ENCODE assay signal across 8 cellular contexts in the genomic region with DNA sequence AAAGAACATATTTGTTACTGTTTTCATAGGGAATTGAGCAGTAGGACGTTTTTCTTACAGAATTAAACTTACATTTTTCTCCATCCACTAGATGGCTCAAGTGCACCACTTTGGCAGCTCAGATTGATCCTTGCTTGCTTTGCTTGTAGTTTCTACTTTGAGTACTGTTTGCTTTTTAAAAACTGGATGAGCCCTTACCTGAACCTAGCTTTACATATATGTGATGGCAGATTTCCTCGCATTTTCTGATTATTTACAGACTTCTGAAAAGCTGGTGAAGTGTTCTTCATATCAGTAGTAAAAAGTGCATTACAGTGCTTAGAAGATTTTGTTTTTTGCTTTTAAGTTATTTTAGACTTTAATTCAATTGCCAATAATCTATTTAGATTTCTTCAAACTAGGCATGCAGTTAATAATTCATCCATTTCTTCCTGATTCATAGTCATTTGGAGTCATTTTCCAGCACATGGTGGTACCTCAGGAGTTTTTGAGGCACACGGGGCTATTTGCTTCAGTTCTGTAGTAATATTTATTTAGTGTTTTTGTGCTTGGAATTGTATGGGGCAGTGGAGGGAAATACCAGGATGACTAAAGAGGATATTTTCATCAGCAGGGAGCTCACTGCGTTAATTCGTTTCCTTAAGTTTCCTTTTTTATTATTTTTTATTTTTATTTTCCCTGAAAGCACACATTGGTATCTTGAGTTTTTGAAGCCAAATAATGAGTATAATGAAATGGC. TPM values are rescaled to one million over a fixed set of nuclear protein-coding genes. Genes with fewer than 3 reads are reported as not detected.
DNase-seq lines count a peak whose midpoint lies in the region; ATAC-seq, FAIRE-seq and TF ChIP-seq lines count a peak whose summit lies in the region.

No MANE protein-coding gene starts in this region.

- FAIRE-seq in GM19239 (lab: Jason Lieb, UNC): peak; percentile 93

- peaks cover 18 to 35% (median 24%) of the 10 kb centered on the region in 4 donors for H3K4me1 Mint-ChIP-seq in CD4-positive, CD25-positive, alpha-beta regulatory T cell
- H3K4me1 Mint-ChIP-seq in activated CD4-positive, alpha-beta memory T cell treated with anti-CD3 and anti-CD28 coated beads, Interleukin-2, amount 10 ng/mL, durations not matched to agents 7 days and 5 days: peaks cover 5% of the 10 kb centered on the region

- TF ChIP-seq POLR2A in GM18505 (IDR thresholded peaks at IDR 0.05; ENCODE audit: borderline replicate concordance, extremely low read depth, insufficient read depth, insufficient read length): no peak

- no peaks in the 10 kb centered on the region for H3K36me3 Mint-ChIP-seq in CD4-positive, CD25-positive, alpha-beta regulatory T cell
- H3K36me3 Mint-ChIP-seq in activated CD4-positive, alpha-beta memory T cell treated with anti-CD3 and anti-CD28 coated beads, Interleukin-2, amount 10 ng/mL, durations not matched to agents 7 days and 5 days (ENCODE audit: low read depth): no peaks in the 10 kb centered on the region

- H3K4me2 ChIP-seq in trophoblast cell (ENCODE audit: low read length): no peak overlapping the region

- no peak overlapping the region for H2BK12ac ChIP-seq in trophoblast cell (ENCODE audit: low read length)

- no peak overlapping the region for H4K8ac ChIP-seq in trophoblast cell (ENCODE audit: low read depth, low read length)

- no peaks in the 10 kb centered on the region for H3K9me3 ChIP-seq in CD4-positive, CD25-positive, alpha-beta regulatory T cell (ENCODE audit: control insufficient read depth in 2 of 2, low read length in 2 of 2)
- no peaks in the 10 kb centered on the region for H3K9me3 ChIP-seq in trophoblast cell (ENCODE audit: insufficient read depth, low read depth, low read length)

- CTCF ChIA-PET in activated CD4-positive, alpha-beta memory T cell treated with anti-CD3 and anti-CD28 coated beads, Interleukin-2, amount 10 ng/mL, durations not matched to agents 7 days and 5 days (lab: Charles Lee): interaction anchor here (0.6 to 6.0 kb wide), 19 partner anchors 10 to 295 kb away, joined by 3 to 41 read pairs (median 3); no protein-coding TSS in a partner anchor

- H4K91ac ChIP-seq in trophoblast cell (ENCODE audit: low read depth, low read length): no peak overlapping the region

- H3K9me3 Mint-ChIP-seq in CD4-positive, CD25-positive, alpha-beta regulatory T cell: no peaks in the 10 kb centered on the region
- H3K9me3 Mint-ChIP-seq in activated CD4-positive, alpha-beta memory T cell treated with anti-CD3 and anti-CD28 coated beads, Interleukin-2, amount 10 ng/mL, durations not matched to agents 7 days and 5 days: no peaks in the 10 kb centered on the region

- no CpG with 5 or more reads among the region's 5 CpGs for WGBS in trophoblast cell (ENCODE audit: extremely low coverage, insufficient coverage, insufficient read length)

- no peak overlapping the region for H4K12ac ChIP-seq in trophoblast cell (ENCODE audit: low read depth, low read length)

- no peak overlapping the region for H3K27ac Mint-ChIP-seq in CD4-positive, CD25-positive, alpha-beta regulatory T cell
- H3K27ac Mint-ChIP-seq in activated CD4-positive, alpha-beta memory T cell treated with anti-CD3 and anti-CD28 coated beads, Interleukin-2, amount 10 ng/mL, durations not matched to agents 7 days and 5 days: no peak overlapping the region

- H3K79me2 ChIP-seq in trophoblast cell (ENCODE audit: control insufficient read depth, insufficient read depth, low read length, poor library complexity): no peaks in the 10 kb centered on the region

- H2BK5ac ChIP-seq in trophoblast cell (ENCODE audit: low read depth, low read length, poor library complexity): no peak overlapping the region

- no peak overlapping the region for H2AFZ ChIP-seq in trophoblast cell (ENCODE audit: insufficient read depth, low read length, poor library complexity)

- no peak overlapping the region for H3K27ac ChIP-seq in CD4-positive, CD25-positive, alpha-beta regulatory T cell (ENCODE audit: insufficient read depth, low read length, poor library complexity, severe bottlenecking)
- H3K27ac ChIP-seq in trophoblast cell (ENCODE audit: low read depth, low read length): no peak overlapping the region

- no peaks in the 10 kb centered on the region for H3K79me1 ChIP-seq in trophoblast cell (ENCODE audit: low read length)

- no peak overlapping the region for H3K9ac ChIP-seq in trophoblast cell (ENCODE audit: low read length)

- H3K27me3 ChIP-seq in CD4-positive, CD25-positive, alpha-beta regulatory T cell (ENCODE audit: control insufficient read depth, insufficient read depth, low read length): no peaks in the 10 kb centered on the region
- no peaks in the 10 kb centered on the region for H3K27me3 ChIP-seq in trophoblast cell (ENCODE audit: insufficient read depth, low read length)

- DNase-seq in CD4-positive, CD25-positive, alpha-beta regulatory T cell: peak in 2 of 3 donors; percentile 41 to 79
- no peak for DNase-seq in GM19239 (ENCODE audit: insufficient read length, low spot score)
- peak; percentile 41 for DNase-seq in NCI-H2227 (lab: John Stamatoyannopoulos, UW; ENCODE audit: unreplicated experiment)
- DNase-seq in activated CD4-positive, alpha-beta memory T cell treated with anti-CD3 and anti-CD28 coated beads, Interleukin-2, amount 10 ng/mL, durations not matched to agents 7 days and 5 days: peak; percentile 34
- peak; percentile 17 for DNase-seq in germinal center (ENCODE audit: low spot score)
- DNase-seq in trophoblast cell: peak; percentile 40 to 83

- H3K4me3 Mint-ChIP-seq in CD4-positive, CD25-positive, alpha-beta regulatory T cell: no peak overlapping the region
- no peak overlapping the region for H3K4me3 Mint-ChIP-seq in activated CD4-positive, alpha-beta memory T cell treated with anti-CD3 and anti-CD28 coated beads, Interleukin-2, amount 10 ng/mL, durations not matched to agents 7 days and 5 days

- no peaks in the 10 kb centered on the region for H3K4me1 ChIP-seq in CD4-positive, CD25-positive, alpha-beta regulatory T cell (ENCODE audit: control insufficient read depth, insufficient read depth, low read length, poor library complexity, severe bottlenecking)
- H3K4me1 ChIP-seq in trophoblast cell (ENCODE audit: control insufficient read depth in 1 of 2, insufficient read depth in 2 of 2, low read length in 2 of 2): no peaks in the 10 kb centered on the region

- H3K18ac ChIP-seq in trophoblast cell (ENCODE audit: low read length): no peak overlapping the region

- no peaks in the 10 kb centered on the region for H3K27me3 Mint-ChIP-seq in CD4-positive, CD25-positive, alpha-beta regulatory T cell
- H3K27me3 Mint-ChIP-seq in activated CD4-positive, alpha-beta memory T cell treated with anti-CD3 and anti-CD28 coated beads, Interleukin-2, amount 10 ng/mL, durations not matched to agents 7 days and 5 days: no peaks in the 10 kb centered on the region

- POLR2A ChIA-PET in activated CD4-positive, alpha-beta memory T cell treated with anti-CD3 and anti-CD28 coated beads, Interleukin-2, amount 10 ng/mL, durations not matched to agents 7 days and 5 days (lab: Charles Lee): no interaction called here

- no peak overlapping the region for H2BK120ac ChIP-seq in trophoblast cell (ENCODE audit: insufficient read depth, low read length, poor library complexity)

- H3K23ac ChIP-seq in trophoblast cell (ENCODE audit: low read length): no peak overlapping the region

- no peak overlapping the region for H3K4me3 ChIP-seq in CD4-positive, CD25-positive, alpha-beta regulatory T cell (ENCODE audit: low read depth, low read length)
- H3K4me3 ChIP-seq in trophoblast cell (ENCODE audit: low read depth, low read length): no peak overlapping the region

- no peak overlapping the region for H2AK5ac ChIP-seq in trophoblast cell (ENCODE audit: low read length)

- ATAC-seq in CD4-positive, CD25-positive, alpha-beta regulatory T cell (ENCODE audit: low read depth in 2 of 2): peak; percentile 37 to 43
- ATAC-seq in HG03139 (IDR thresholded peaks at IDR 0.05; ENCODE audit: unreplicated experiment): no peak
- ATAC-seq in GM18505 (IDR thresholded peaks at IDR 0.05; ENCODE audit: unreplicated experiment): no peak

- no peaks in the 10 kb centered on the region for H3K36me3 ChIP-seq in CD4-positive, CD25-positive, alpha-beta regulatory T cell (ENCODE audit: control insufficient read depth, insufficient read depth, low read length)
- H3K36me3 ChIP-seq in trophoblast cell (ENCODE audit: control insufficient read depth in 1 of 2, insufficient read depth in 2 of 2, low read length in 2 of 2): no peaks in the 10 kb centered on the region

- no peak overlapping the region for H3K14ac ChIP-seq in trophoblast cell (ENCODE audit: low read length)

- no peak overlapping the region for H3K4ac ChIP-seq in trophoblast cell (ENCODE audit: low read depth, low read length)

RNA-seq across cellular contexts. Expression of a gene that starts 57.3 kb away (rescaled TPM):
- total RNA-seq in CD4-positive, CD25-positive, alpha-beta regulatory T cell: 34.5 TPM
- 10 to 100 TPM; 19.8 to 26.1 (median 22.7) TPM for polyA plus RNA-seq in CD4-positive, CD25-positive, alpha-beta regulatory T cell
- total RNA-seq in activated CD4-positive, alpha-beta memory T cell treated with anti-CD3 and anti-CD28 coated beads, Interleukin-2, amount 10 ng/mL, durations not matched to agents 7 days and 5 days: 10 to 100 TPM; 46.2 to 48.2 TPM
- polyA plus RNA-seq in trophoblast cell (2013): 24.1 and 24.6 TPM in 2 replicates

Comparison
In these comparisons a context has a peak if more than half of its experiments do, and no peak if none do; other contexts are left out.
1. ATAC-seq: peak in CD4-positive, CD25-positive, alpha-beta regulatory T cell (2 of 2); none in HG03139 (single experiment) and GM18505 (single experiment).